1 cellular context compared by ENCODE assay signal in genomic region chr2:53252115-53252514, GRCh38.
TF ChIP-seq lines count a peak whose summit lies in the region.

No MANE protein-coding gene starts in this region.

TF ChIP-seq in IMR-90, 13 proteins besides CTCF, POLR2A, EP300 and RAD21 (continued from another document):
- TF ChIP-seq SMC3 (IDR thresholded peaks at IDR 0.05; ENCODE audit: low read depth, low read length) (no peak), ELK1 (IDR thresholded peaks at IDR 0.05; ENCODE audit: borderline replicate concordance, low read depth, low read length) (no peak), NFE2L2 (IDR thresholded peaks at IDR 0.05; ENCODE audit: low read depth, low read length) (no peak), MAZ (IDR thresholded peaks at IDR 0.05; ENCODE audit: borderline replicate concordance, low read depth, low read length) (no peak), CEBPB (IDR thresholded peaks at IDR 0.05; ENCODE audit: low read depth, low read length) (no peak), FOS (IDR thresholded peaks at IDR 0.05; ENCODE audit: low read depth, low read length) (no peak), MAFK (IDR thresholded peaks at IDR 0.05; ENCODE audit: low read depth, low read length) (no peak)
